ENCODE assay signal across 11 cellular contexts in genomic region chr20:62305765-62306431, GRCh38. TPM values are rescaled to one million over a fixed set of nuclear protein-coding genes. Genes with fewer than 3 reads are reported as not detected.
DNase-seq lines count a peak whose midpoint lies in the region; ATAC-seq, FAIRE-seq and TF ChIP-seq lines count a peak whose summit lies in the region.
"Had no signal": no experiment of that assay in that cellular context is flagged by ENCODE, and none has a peak within 500 bp of the region (broad histone marks: within the 10 kb centered on the region; RNA-seq: fewer than 3 reads in every experiment).

No MANE protein-coding gene starts in this region.

- H3K4me1 Mint-ChIP-seq in activated naive CD4-positive, alpha-beta T cell treated with anti-CD3 and anti-CD28 coated beads, Interleukin-2, amount 50 U/mL, for 24 hours, result peaks cover 21% of the 10 kb centered on the region

- H3K79me2 ChIP-seq in PC-9 (ENCODE audit: low read depth) (peaks cover 55% of the 10 kb centered on the region), endothelial cell of umbilical vein (ENCODE audit: control insufficient read depth, insufficient read depth, low read length) (peaks cover 41% of the 10 kb centered on the region)

- peaks cover 23% of the 10 kb centered on the region for H3K36me3 ChIP-seq in PC-9 (ENCODE audit: low read depth)
- H3K36me3 ChIP-seq in endothelial cell of umbilical vein (ENCODE audit: control insufficient read depth in 2 of 2, extremely low read depth in 1 of 2, insufficient read depth in 2 of 2, low read length in 2 of 2), result peaks cover 19 to 43% of the 10 kb centered on the region in 2 experiments
- H3K36me3 ChIP-seq in sigmoid colon, result peaks cover 48 to 67% (median 50%) of the 10 kb centered on the region in 4 donors
- peaks cover 50% of the 10 kb centered on the region in 2 donors for H3K36me3 ChIP-seq in thyroid gland

- no peaks in the 10 kb centered on the region for H3K9me2 ChIP-seq in PC-9 (ENCODE audit: insufficient read depth)

- no peak overlapping the region for H3K9ac ChIP-seq in endothelial cell of umbilical vein (replicated peaks; ENCODE audit: extremely low read depth, insufficient read depth, low read length)

- no peak for TF ChIP-seq CTCF in PC-9 (conservative IDR thresholded peaks at IDR 0.05)
- no peak for TF ChIP-seq CTCF in endothelial cell of umbilical vein (IDR thresholded peaks at IDR 0.05; ENCODE audit: extremely low read depth in 1 of 2, insufficient read depth in 1 of 2, low read depth in 1 of 2, low read length in 2 of 2)
- no peak for TF ChIP-seq CTCF in sigmoid colon (IDR thresholded peaks at IDR 0.05)
- no peak for TF ChIP-seq CTCF in thyroid gland (IDR thresholded peaks at IDR 0.05)

- H4K20me1 ChIP-seq in PC-9 (ENCODE audit: insufficient read depth) (peaks cover 74% of the 10 kb centered on the region), endothelial cell of umbilical vein (replicated peaks; ENCODE audit: control insufficient read depth, extremely low read depth, insufficient read depth, low read length) (no peaks in the 10 kb centered on the region)

- H3K36me3 Mint-ChIP-seq in activated naive CD4-positive, alpha-beta T cell treated with anti-CD3 and anti-CD28 coated beads, Interleukin-2, amount 50 U/mL, for 24 hours, result peaks cover 5% of the 10 kb centered on the region
- peaks cover 13 to 31% of the 10 kb centered on the region in 2 donors for H3K36me3 Mint-ChIP-seq in activated naive CD4-positive, alpha-beta T cell treated with anti-CD3 and anti-CD28 coated beads, Interleukin-2, amount 50 U/mL, for 72 hours

- no peak for DNase-seq in activated naive CD4-positive, alpha-beta T cell treated with anti-CD3 and anti-CD28 coated beads, Interleukin-2, amount 50 U/mL, for 72 hours (ENCODE audit: low spot score in 2 of 2)
- peak; percentile 55 to 70 for DNase-seq in PC-9
- DNase-seq in endothelial cell of umbilical vein (ENCODE audit: low read depth, low spot score), result no peak
- DNase-seq in sigmoid colon, result no peak
- DNase-seq in thyroid gland, result no peak
- DNase-seq in NK-92 treated with Interleukin-12 subunit alpha and Interleukin-12 subunit beta, amount 100 ng/mL, for 24 hours (lab: John Stamatoyannopoulos, UW), result no peak
- DNase-seq: MG63, testis had no signal

- H3K9me3 ChIP-seq in PC-9 (ENCODE audit: insufficient read depth, low read depth) (no peaks in the 10 kb centered on the region), endothelial cell of umbilical vein (replicated peaks; ENCODE audit: control insufficient read depth, insufficient read depth, low read length) (no peaks in the 10 kb centered on the region), sigmoid colon (no peaks in the 10 kb centered on the region), thyroid gland (no peaks in the 10 kb centered on the region)
- H3K9me3 ChIP-seq: MG63, testis had no signal

- H2AFZ ChIP-seq in PC-9 (no peak overlapping the region), endothelial cell of umbilical vein (ENCODE audit: low read depth, low read length) (no peak overlapping the region)

- H3K4me3 Mint-ChIP-seq in activated naive CD4-positive, alpha-beta T cell treated with anti-CD3 and anti-CD28 coated beads, Interleukin-2, amount 50 U/mL, for 24 hours, result peak overlapping the region; percentile 76

- H3K27me3 Mint-ChIP-seq in activated naive CD4-positive, alpha-beta T cell treated with anti-CD3 and anti-CD28 coated beads, Interleukin-2, amount 50 U/mL, for 24 hours, result no peaks in the 10 kb centered on the region

- H3F3A ChIP-seq in PC-9 (ENCODE audit: insufficient read depth, low read depth), result peaks cover 82% of the 10 kb centered on the region

- H3K9me3 Mint-ChIP-seq in activated naive CD4-positive, alpha-beta T cell treated with anti-CD3 and anti-CD28 coated beads, Interleukin-2, amount 50 U/mL, for 24 hours, result no peaks in the 10 kb centered on the region
- no peaks in the 10 kb centered on the region for H3K9me3 Mint-ChIP-seq in activated naive CD4-positive, alpha-beta T cell treated with anti-CD3 and anti-CD28 coated beads, Interleukin-2, amount 50 U/mL, for 72 hours

- TF ChIP-seq EP300 in sigmoid colon (IDR thresholded peaks at IDR 0.05), result no peak

- H3K27ac ChIP-seq in PC-9 (peak overlapping the region; percentile 62; the same call in 1 of the 2 replicates), endothelial cell of umbilical vein (ENCODE audit: insufficient read depth, low read depth, low read length) (no peak overlapping the region), sigmoid colon (peak overlapping the region; percentile 8 to 99 (median 95)), thyroid gland (no peak overlapping the region)
- H3K27ac ChIP-seq: testis had no signal

- intact Hi-C loops in PC-9 (cut with micrococcal nuclease; ENCODE audit: unreplicated experiment), result loop anchor here (1.0 kb wide), 1 partner anchor 44 kb away; no protein-coding TSS in a partner anchor
- intact Hi-C loops in endothelial cell of umbilical vein (cut with micrococcal nuclease), result loop anchor here (10.0 kb wide), 1 partner anchor 489 kb away; the partner anchor contains the start of gene MRGBP
- intact Hi-C loops in sigmoid colon (cut with DNase I), result loop anchor here (5.0 kb wide), 1 partner anchor 41 kb away; no protein-coding TSS in a partner anchor
- intact Hi-C loops in thyroid gland (cut with DNase I), result loop anchor here (10.0 kb wide), 1 partner anchor 189 kb away; no protein-coding TSS in a partner anchor

- FAIRE-seq in endothelial cell of umbilical vein (lab: Jason Lieb, UNC), result no peak

- peak overlapping the region; percentile 99; the same call in 1 of the 2 replicates for H3K4me3 ChIP-seq in PC-9
- no peak overlapping the region for H3K4me3 ChIP-seq in endothelial cell of umbilical vein (replicated peaks in 1 of 3; ENCODE audit: insufficient read depth in 1 of 3, low read depth in 1 of 3, low read length in 3 of 3)
- no peak overlapping the region for H3K4me3 ChIP-seq in sigmoid colon
- H3K4me3 ChIP-seq in thyroid gland (replicated peaks in 1 of 3), result no peak overlapping the region
- H3K4me3 ChIP-seq: testis had no signal

- POLR2A ChIA-PET in PC-9 (lab: Charles Lee; ENCODE audit: unreplicated experiment) (interaction anchor here (0.7 to 1.6 kb wide), 3 partner anchors 33 to 44 kb away, joined by 4 to 7 read pairs (median 5); no protein-coding TSS in a partner anchor), endothelial cell of umbilical vein (lab: Charles Lee) (interaction anchor here (1.0 kb wide), 1 partner anchor 53 kb away, joined by 3 read pairs; no protein-coding TSS in a partner anchor)

- H3K9me1 ChIP-seq in endothelial cell of umbilical vein (replicated peaks; ENCODE audit: control insufficient read depth, extremely low read depth, insufficient read depth, low read length), result no peaks in the 10 kb centered on the region

- dilution Hi-C loops in endothelial cell of umbilical vein (cut with MboI; ENCODE audit: extremely low pct_ligation_motif_present, low sequenced_read_pairs), result no loop called here

- no peak overlapping the region for H3K27ac Mint-ChIP-seq in activated naive CD4-positive, alpha-beta T cell treated with anti-CD3 and anti-CD28 coated beads, Interleukin-2, amount 50 U/mL, for 24 hours
- H3K27ac Mint-ChIP-seq in activated naive CD4-positive, alpha-beta T cell treated with anti-CD3 and anti-CD28 coated beads, Interleukin-2, amount 50 U/mL, for 72 hours, result peak overlapping the region in 1 of 2 donors; percentile 25

- TF ChIP-seq POLR2A in endothelial cell of umbilical vein (IDR thresholded peaks at IDR 0.05; ENCODE audit: low read depth, low read length), result peak; percentile 20
- TF ChIP-seq POLR2A in sigmoid colon (IDR thresholded peaks at IDR 0.05), result no peak
- TF ChIP-seq POLR2A in thyroid gland (IDR thresholded peaks at IDR 0.05), result no peak

- H3K4me1 ChIP-seq in PC-9 (replicated peaks; ENCODE audit: insufficient read depth), result peaks cover 20% of the 10 kb centered on the region
- H3K4me1 ChIP-seq in endothelial cell of umbilical vein (ENCODE audit: control insufficient read depth, extremely low read depth, insufficient read depth, low read length), result peaks cover 21% of the 10 kb centered on the region
- H3K4me1 ChIP-seq in sigmoid colon, result peaks cover 0 to 50% (median 34%) of the 10 kb centered on the region in 4 donors
- peaks cover 19 to 23% of the 10 kb centered on the region in 2 donors for H3K4me1 ChIP-seq in thyroid gland

- peak overlapping the region; percentile 99 for H3K4me2 ChIP-seq in PC-9
- H3K4me2 ChIP-seq in endothelial cell of umbilical vein (ENCODE audit: insufficient read depth, low read length), result peak overlapping the region; percentile 78

- WGBS in sigmoid colon, 2 donors, result 88 to 90% methylated on average over 33 of the region's 33 CpGs
- 90 to 92% methylated on average over 14 to 33 of the region's 33 CpGs for WGBS in thyroid gland, 2 donors

- BruUV-seq in PC-9 (replicated peaks; lab: Mats Ljungman, UMichigan), result no TSS peak
- no TSS peak for BruUV-seq in endothelial cell of umbilical vein (replicated peaks; lab: Mats Ljungman, UMichigan)

- H3K27me3 ChIP-seq in PC-9 (ENCODE audit: insufficient read depth, low read depth) (no peaks in the 10 kb centered on the region), endothelial cell of umbilical vein (ENCODE audit: control insufficient read depth in 2 of 2, insufficient read depth in 2 of 2, low read length in 2 of 2) (no peaks in the 10 kb centered on the region), sigmoid colon (no peaks in the 10 kb centered on the region), thyroid gland (no peaks in the 10 kb centered on the region)
- H3K27me3 ChIP-seq: MG63, testis had no signal

- ATAC-seq in activated naive CD4-positive, alpha-beta T cell treated with anti-CD3 and anti-CD28 coated beads, Interleukin-2, amount 50 U/mL, for 72 hours, result no peak
- ATAC-seq in GM19395 (IDR thresholded peaks at IDR 0.05; ENCODE audit: unreplicated experiment), result no peak
- ATAC-seq: activated CD4-positive, CD25-positive, alpha-beta regulatory T cell treated with anti-CD3 and anti-CD28 coated beads, Interleukin-2, amount 50 U/mL, for 24 hours had no signal

- CTCF ChIA-PET in PC-9 (lab: Charles Lee), result interaction anchor here (1.5 kb wide), 1 partner anchor 77 kb away, joined by 9 read pairs; no protein-coding TSS in a partner anchor
- CTCF ChIA-PET in endothelial cell of umbilical vein (lab: Charles Lee), result interaction anchor here (0.6 to 8.1 kb wide), 4 partner anchors 59 to 81 kb away, joined by 3 to 113 read pairs (median 10); partner anchors contain the start of gene RPS21

RNA-seq across cellular contexts. Expression of gene ADRM1, which starts 3.1 kb away (rescaled TPM):
- total RNA-seq in activated naive CD4-positive, alpha-beta T cell treated with anti-CD3 and anti-CD28 coated beads, Interleukin-2, amount 50 U/mL, for 72 hours, result 10 to 100 TPM; 92.6 to 93.6 TPM
- total RNA-seq in PC-9 (2021) (172 and 173 TPM in 2 replicates), endothelial cell of umbilical vein (144 and 154 TPM in 2 replicates), sigmoid colon (100 to 1,000 TPM; 100 to 130 (median 119) TPM), thyroid gland (100 to 1,000 TPM in 3 of 4 donors, 10 to 100 TPM in 1; 89.9 to 140 (median 117) TPM)
- polyA plus RNA-seq in endothelial cell of umbilical vein (179 and 249 TPM in 2 replicates), sigmoid colon (100 to 1,000 TPM in 1 of 3 donors, 10 to 100 TPM in 2; 61.3 to 102 (median 77.7) TPM)
- 131 and 170 TPM in 2 replicates for polyA plus RNA-seq in endothelial cell of umbilical vein (2011; cell fraction: cytosol; rRNA removed)
- 99.1 and 109 TPM in 2 replicates for polyA plus RNA-seq in endothelial cell of umbilical vein (2011; cell fraction: nucleus; rRNA removed)
- polyA plus RNA-seq in endothelial cell of umbilical vein (2012), result 146 and 147 TPM in 2 replicates
- 65.1 and 70.5 TPM in 2 replicates for polyA minus RNA-seq in endothelial cell of umbilical vein
- 104 TPM for polyA minus RNA-seq in endothelial cell of umbilical vein (2011; cell fraction: cytosol; rRNA and poly(A)+ RNA removed)
- polyA minus RNA-seq in endothelial cell of umbilical vein (2011; cell fraction: nucleus; rRNA and poly(A)+ RNA removed), result 29.3 and 53.9 TPM in 2 replicates

Comparison
In these comparisons a context has a peak if more than half of its experiments do, and no peak if none do; other contexts are left out.
1. DNase-seq: peak in PC-9 (2 of 2); none in activated naive CD4-positive, alpha-beta T cell treated with anti-CD3 and anti-CD28 coated beads, Interleukin-2, amount 50 U/mL, for 72 hours (0 of 2), endothelial cell of umbilical vein (single experiment), sigmoid colon (single experiment), thyroid gland (0 of 2) and NK-92 treated with Interleukin-12 subunit alpha and Interleukin-12 subunit beta, amount 100 ng/mL, for 24 hours (single experiment).
2. H3K27ac ChIP-seq: peak in PC-9 (single experiment) and sigmoid colon (4 of 4); none in endothelial cell of umbilical vein (single experiment) and thyroid gland (0 of 3).